In the genomic region with DNA sequence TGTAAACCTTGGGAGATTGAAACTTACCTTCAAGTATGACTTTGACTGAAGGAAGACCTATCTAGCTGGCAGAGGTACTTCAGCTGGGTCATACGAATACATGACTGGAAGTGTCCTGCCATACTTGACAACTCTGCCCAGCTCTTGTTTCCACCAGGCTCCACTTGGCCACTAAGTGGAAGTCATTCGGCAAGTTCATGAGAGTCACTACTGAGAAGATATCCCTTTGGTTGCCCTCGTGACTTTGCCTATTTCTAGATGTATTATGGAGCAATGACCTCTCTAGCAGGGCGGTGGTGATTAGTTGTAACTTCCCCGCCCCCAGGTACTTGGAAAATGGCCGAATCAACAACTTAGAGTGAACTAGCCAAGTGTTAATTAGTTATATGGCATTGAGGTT, we compare ENCODE assay signal across 34 cellular contexts. TPM values are rescaled to one million over a fixed set of nuclear protein-coding genes. Genes with fewer than 3 reads are reported as not detected.
"Had no signal": no experiment of that assay in that cellular context is flagged by ENCODE, and none has a peak within 500 bp of the region (broad histone marks: within the 10 kb centered on the region; RNA-seq: fewer than 3 reads in every experiment).

No MANE protein-coding gene starts in this region.

- H3K9me3 ChIP-seq: adrenal gland, ascending aorta, breast epithelium had no signal

- H3K4me1 Mint-ChIP-seq: activated CD4-positive, alpha-beta memory T cell treated with anti-CD3 and anti-CD28 coated beads, Interleukin-2, amount 10 ng/mL, durations not matched to agents 7 days and 5 days; activated CD4-positive, alpha-beta T cell treated with anti-CD3 and anti-CD28 coated beads for 36 hours; activated CD4-positive, alpha-beta T cell treated with anti-CD3 and anti-CD28 coated beads, Interleukin-2, amount 10 ng/mL, durations not matched to agents 24 days and 14 days; activated naive CD4-positive, alpha-beta T cell treated with anti-CD3 and anti-CD28 coated beads, Interleukin-2, amount 50 U/mL, for 24 hours; activated naive CD8-positive, alpha-beta T cell treated with anti-CD3 and anti-CD28 coated beads for 36 hours; activated naive CD8-positive, alpha-beta T cell treated with anti-CD3 and anti-CD28 coated beads, Interleukin-2, amount 50 U/mL, for 24 hours; brain; central memory CD8-positive, alpha-beta T cell had no signal

- H3K27me3 ChIP-seq: adrenal gland, ascending aorta, breast epithelium, cardiac muscle cell, dorsolateral prefrontal cortex had no signal

- H3K4me3 Mint-ChIP-seq: activated CD4-positive, alpha-beta memory T cell treated with anti-CD3 and anti-CD28 coated beads, Interleukin-2, amount 10 ng/mL, durations not matched to agents 7 days and 5 days; activated CD4-positive, alpha-beta T cell treated with anti-CD3 and anti-CD28 coated beads for 36 hours; activated CD4-positive, alpha-beta T cell treated with anti-CD3 and anti-CD28 coated beads, Interleukin-2, amount 10 ng/mL, durations not matched to agents 24 days and 14 days; activated naive CD4-positive, alpha-beta T cell treated with anti-CD3 and anti-CD28 coated beads for 36 hours; activated naive CD4-positive, alpha-beta T cell treated with anti-CD3 and anti-CD28 coated beads, Interleukin-2, amount 50 U/mL, for 24 hours; activated naive CD8-positive, alpha-beta T cell treated with anti-CD3 and anti-CD28 coated beads for 36 hours; activated naive CD8-positive, alpha-beta T cell treated with anti-CD3 and anti-CD28 coated beads, Interleukin-2, amount 50 U/mL, for 24 hours; activated T-helper 1 cell treated with anti-CD3 and anti-CD28 coated beads, Interleukin-12 subunit alpha, Interleukin-12 subunit beta, Interleukin-2, Interleukin-4 antibody, amounts not matched to agents 30 ng/mL and 10 ng/mL and 1 ng/mL, durations not matched to agents 14 hours and 24 hours and 36 hours; brain; central memory CD8-positive, alpha-beta T cell; dendritic cell treated with granulocyte-macrophage colony-stimulating factor and Interleukin-4, amounts not matched to agents 40 ng/mL and 50 ng/mL, for 4 days; endodermal cell; T-helper 17 cell; T-helper 2 cell treated with Interferon-gamma antibody and Interleukin-4, amounts not matched to agents 5 μg/mL and 100 μg/mL, for 36 hours had no signal

- H3K4me1 ChIP-seq: adrenal gland, ascending aorta, breast epithelium had no signal

- H3K4me3 ChIP-seq: adrenal gland, ascending aorta, breast epithelium, cardiac muscle cell, coronary artery, dorsolateral prefrontal cortex had no signal

- DNase-seq: activated CD4-positive, alpha-beta memory T cell treated with anti-CD3 and anti-CD28 coated beads, Interleukin-2, amount 10 ng/mL, durations not matched to agents 7 days and 5 days; activated CD4-positive, alpha-beta T cell treated with anti-CD3 and anti-CD28 coated beads for 36 hours; activated CD4-positive, alpha-beta T cell treated with anti-CD3 and anti-CD28 coated beads, Interleukin-2, amount 10 ng/mL, durations not matched to agents 24 days and 14 days; activated CD4-positive, CD25-positive, alpha-beta regulatory T cell; activated CD4-positive, CD25-positive, alpha-beta regulatory T cell treated with anti-CD3 and anti-CD28 coated beads, Interleukin-2, amount 50 U/mL, for 72 hours; activated CD8-positive, alpha-beta memory T cell treated with anti-CD3 and anti-CD28 coated beads, Interleukin-2, amount 50 U/mL, for 4 hours; activated effector memory CD4-positive, alpha-beta T cell treated with anti-CD3 and anti-CD28 coated beads, Interleukin-2, amount 50 U/mL, for 16 hours; activated naive CD4-positive, alpha-beta T cell treated with anti-CD3 and anti-CD28 coated beads for 36 hours; activated naive CD8-positive, alpha-beta T cell treated with anti-CD3 and anti-CD28 coated beads for 36 hours; activated naive CD8-positive, alpha-beta T cell treated with anti-CD3 and anti-CD28 coated beads, Interleukin-2, amount 50 U/mL, for 24 hours; activated T-cell treated with anti-CD3 and anti-CD28 coated beads, Interleukin-2, amount 50 U/mL, for 1 hour; activated T-cell treated with anti-CD3 and anti-CD28 coated beads, Interleukin-2, amount 50 U/mL, for 48 hours; adrenal gland; amygdala; dorsolateral prefrontal cortex; effector memory CD4-positive, alpha-beta T cell; endodermal cell; foreskin fibroblast; T-helper 1 cell; T-helper 17 cell; T1000 had no signal

- H3K27ac ChIP-seq: adrenal gland, ascending aorta, breast epithelium, cardiac muscle cell, coronary artery, dorsolateral prefrontal cortex had no signal

- H3K36me3 ChIP-seq: adrenal gland, ascending aorta, breast epithelium, cardiac muscle cell had no signal

- H3K27ac Mint-ChIP-seq: activated CD4-positive, alpha-beta memory T cell treated with anti-CD3 and anti-CD28 coated beads, Interleukin-2, amount 10 ng/mL, durations not matched to agents 7 days and 5 days; activated CD4-positive, alpha-beta T cell treated with anti-CD3 and anti-CD28 coated beads for 36 hours; activated CD4-positive, alpha-beta T cell treated with anti-CD3 and anti-CD28 coated beads, Interleukin-2, amount 10 ng/mL, durations not matched to agents 24 days and 14 days; activated naive CD4-positive, alpha-beta T cell treated with anti-CD3 and anti-CD28 coated beads for 36 hours; activated naive CD4-positive, alpha-beta T cell treated with anti-CD3 and anti-CD28 coated beads, Interleukin-2, amount 50 U/mL, for 24 hours; activated naive CD8-positive, alpha-beta T cell treated with anti-CD3 and anti-CD28 coated beads for 36 hours; activated naive CD8-positive, alpha-beta T cell treated with anti-CD3 and anti-CD28 coated beads, Interleukin-2, amount 50 U/mL, for 24 hours; activated T-helper 1 cell treated with anti-CD3 and anti-CD28 coated beads, Interleukin-12 subunit alpha, Interleukin-12 subunit beta, Interleukin-2, Interleukin-4 antibody, amounts not matched to agents 30 ng/mL and 10 ng/mL and 1 ng/mL, durations not matched to agents 14 hours and 24 hours and 36 hours; activated T-helper 2 cell treated with anti-CD3 and anti-CD28 coated beads, Interferon-gamma antibody, Interleukin-2, Interleukin-4, amounts not matched to agents 10 μg/mL and 5 μg/mL and 100 μg/mL, durations not matched to agents 14 hours and 24 hours and 36 hours; brain; dendritic cell treated with granulocyte-macrophage colony-stimulating factor and Interleukin-4, amounts not matched to agents 40 ng/mL and 50 ng/mL, for 4 days; endodermal cell; T-helper 17 cell; T-helper 2 cell treated with Interferon-gamma antibody and Interleukin-4, amounts not matched to agents 5 μg/mL and 100 μg/mL, for 36 hours had no signal

- H3K9me3 Mint-ChIP-seq: activated CD4-positive, alpha-beta memory T cell treated with anti-CD3 and anti-CD28 coated beads, Interleukin-2, amount 10 ng/mL, durations not matched to agents 7 days and 5 days; activated CD4-positive, alpha-beta T cell treated with anti-CD3 and anti-CD28 coated beads, Interleukin-2, amount 10 ng/mL, durations not matched to agents 24 days and 14 days; activated naive CD4-positive, alpha-beta T cell treated with anti-CD3 and anti-CD28 coated beads for 36 hours; activated naive CD4-positive, alpha-beta T cell treated with anti-CD3 and anti-CD28 coated beads, Interleukin-2, amount 50 U/mL, for 24 hours; activated naive CD8-positive, alpha-beta T cell treated with anti-CD3 and anti-CD28 coated beads for 36 hours; activated naive CD8-positive, alpha-beta T cell treated with anti-CD3 and anti-CD28 coated beads, Interleukin-2, amount 50 U/mL, for 24 hours; activated T-helper 1 cell treated with anti-CD3 and anti-CD28 coated beads, Interleukin-12 subunit alpha, Interleukin-12 subunit beta, Interleukin-2, Interleukin-4 antibody, amounts not matched to agents 30 ng/mL and 10 ng/mL and 1 ng/mL, durations not matched to agents 14 hours and 24 hours and 36 hours; activated T-helper 2 cell treated with anti-CD3 and anti-CD28 coated beads, Interferon-gamma antibody, Interleukin-2, Interleukin-4, amounts not matched to agents 10 μg/mL and 5 μg/mL and 100 μg/mL, durations not matched to agents 14 hours and 24 hours and 36 hours; central memory CD8-positive, alpha-beta T cell; dendritic cell treated with granulocyte-macrophage colony-stimulating factor and Interleukin-4, amounts not matched to agents 40 ng/mL and 50 ng/mL, for 4 days; endodermal cell; T-helper 2 cell treated with Interferon-gamma antibody and Interleukin-4, amounts not matched to agents 5 μg/mL and 100 μg/mL, for 36 hours had no signal

- H3K36me3 Mint-ChIP-seq: activated naive CD4-positive, alpha-beta T cell treated with anti-CD3 and anti-CD28 coated beads, Interleukin-2, amount 50 U/mL, for 24 hours; activated naive CD8-positive, alpha-beta T cell treated with anti-CD3 and anti-CD28 coated beads for 36 hours; brain had no signal

- ATAC-seq: activated CD4-positive, alpha-beta T cell treated with anti-CD3 and anti-CD28 coated beads for 36 hours; activated naive CD8-positive, alpha-beta T cell treated with anti-CD3 and anti-CD28 coated beads, Interleukin-2, amount 50 U/mL, for 24 hours; esophagus mucosa; T-helper 17 cell had no signal

RNA-seq across cellular contexts. Expression of a gene that starts 8.6 kb away (rescaled TPM):
- total RNA-seq: epithelial cell of proximal tubule had no signal
